9 cellular contexts compared by ENCODE assay signal in the genomic region with DNA sequence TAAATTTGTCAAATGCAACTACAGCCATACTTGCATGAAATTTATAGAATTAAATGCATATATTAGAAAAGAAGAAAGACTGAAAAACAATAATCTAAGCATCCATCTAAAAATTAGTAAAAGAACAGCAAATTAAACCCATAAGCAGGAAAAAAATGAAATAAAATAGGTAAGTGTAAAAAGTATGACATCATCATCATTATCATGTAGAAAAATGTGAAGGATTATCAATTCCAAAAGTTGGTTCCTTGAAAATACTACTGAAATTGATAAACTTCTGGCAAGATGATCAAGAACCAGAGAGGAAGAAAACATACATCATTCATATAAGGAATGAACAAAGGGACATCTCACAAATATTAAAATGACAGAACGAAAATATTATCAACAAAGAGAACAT. TPM values are rescaled to one million over a fixed set of nuclear protein-coding genes. Genes with fewer than 3 reads are reported as not detected.
"Had no signal": no experiment of that assay in that cellular context is flagged by ENCODE, and none has a peak within 500 bp of the region (broad histone marks: within the 10 kb centered on the region; RNA-seq: fewer than 3 reads in every experiment).

No MANE protein-coding gene starts in this region.

- DNase-seq: GOT3, H9, HCEC 1CT, HFFc6, Kasumi-1, KG1 had no signal

- H3K27ac Mint-ChIP-seq: H9, HFFc6, IgD-negative memory B cell had no signal

- H3K4me1 Mint-ChIP-seq: H9, IgD-negative memory B cell had no signal

- H3K36me3 Mint-ChIP-seq: IgD-negative memory B cell had no signal

- H3K4me3 Mint-ChIP-seq: H9, HFFc6, IgD-negative memory B cell had no signal

- FAIRE-seq: HTR-8/SVneo had no signal

- H3K9me3 Mint-ChIP-seq: HFFc6 had no signal

RNA-seq across cellular contexts. Expression of a gene that starts 19.6 kb away (rescaled TPM):
- total RNA-seq: HT-29 had no signal
- polyA plus RNA-seq: IgD-negative memory B cell had no signal
